ENCODE assay signal across 12 cellular contexts in genomic region chr18:58015045-58015444, GRCh38. TPM values are rescaled to one million over a fixed set of nuclear protein-coding genes. Genes with fewer than 3 reads are reported as not detected.
DNase-seq lines count a peak whose midpoint lies in the region; ATAC-seq and TF ChIP-seq lines count a peak whose summit lies in the region.
"Had no signal": no experiment of that assay in that cellular context is flagged by ENCODE, and none has a peak within 500 bp of the region (broad histone marks: within the 10 kb centered on the region; RNA-seq: fewer than 3 reads in every experiment).

No MANE protein-coding gene starts in this region.

- H3K27me3 ChIP-seq in mesendoderm (ENCODE audit: insufficient read depth, low read length, poor library complexity), result no peaks in the 10 kb centered on the region
- no peaks in the 10 kb centered on the region for H3K27me3 ChIP-seq in stomach
- H3K27me3 ChIP-seq in gastrocnemius medialis, result no peaks in the 10 kb centered on the region
- H3K27me3 ChIP-seq: cardiac muscle cell, ovary had no signal

- no peaks in the 10 kb centered on the region for H3K4me1 ChIP-seq in mesendoderm (ENCODE audit: control insufficient read depth, low read depth, low read length)
- H3K4me1 ChIP-seq in stomach, result peaks cover 7 to 24% (median 12%) of the 10 kb centered on the region in 4 donors
- H3K4me1 ChIP-seq in gastrocnemius medialis, result no peaks in the 10 kb centered on the region

- H4K5ac ChIP-seq in mesendoderm (ENCODE audit: low read length), result no peak overlapping the region

- TF ChIP-seq CTCF in GM10266 (IDR thresholded peaks at IDR 0.05; ENCODE audit: control insufficient read depth, insufficient read depth, low read depth, missing control alignments) (no peak), stomach (IDR thresholded peaks at IDR 0.05) (no peak), gastrocnemius medialis (IDR thresholded peaks at IDR 0.05 in 4 of 5, conservative IDR thresholded peaks at IDR 0.05 in 1 of 5) (no peak)

- intact Hi-C loops in stomach (cut with DNase I; ENCODE audit: low total_unique reads), result no loop called here
- intact Hi-C loops in gastrocnemius medialis (cut with DNase I; ENCODE audit: low total_unique reads), result no loop called here

- H3K4me2 ChIP-seq in mesendoderm (ENCODE audit: low read length), result no peak overlapping the region

- TF ChIP-seq POLR2A in stomach (IDR thresholded peaks at IDR 0.05) (no peak), gastrocnemius medialis (IDR thresholded peaks at IDR 0.05) (no peak)

- no peak overlapping the region for H2AK5ac ChIP-seq in mesendoderm (ENCODE audit: low read length)

- H3K27ac ChIP-seq in mesendoderm (ENCODE audit: low read depth, low read length), result no peak overlapping the region
- peak overlapping the region in 2 of 5 donors; percentile 65 to 71 for H3K27ac ChIP-seq in stomach
- H3K27ac ChIP-seq in gastrocnemius medialis, result no peak overlapping the region
- H3K27ac ChIP-seq: cardiac muscle cell, ovary had no signal

- ATAC-seq in GM19468 (IDR thresholded peaks at IDR 0.05; ENCODE audit: extremely low read depth, unreplicated experiment), result peak; percentile 90
- peak; percentile 100 for ATAC-seq in HG03066 (IDR thresholded peaks at IDR 0.05; ENCODE audit: low read depth, unreplicated experiment)
- ATAC-seq in gastrocnemius medialis, result no peak

- no peaks in the 10 kb centered on the region for H3K79me2 ChIP-seq in mesendoderm (ENCODE audit: control insufficient read depth, insufficient read depth, low read length)

- H2BK120ac ChIP-seq in mesendoderm (ENCODE audit: low read depth, low read length), result no peak overlapping the region

- H3K36me3 ChIP-seq in mesendoderm (ENCODE audit: control insufficient read depth, insufficient read depth, low read length) (no peaks in the 10 kb centered on the region), stomach (no peaks in the 10 kb centered on the region), gastrocnemius medialis (no peaks in the 10 kb centered on the region)
- H3K36me3 ChIP-seq: cardiac muscle cell, ovary had no signal

- no peak overlapping the region for H3K4me3 ChIP-seq in mesendoderm (ENCODE audit: low read length)
- no peak overlapping the region for H3K4me3 ChIP-seq in stomach
- H3K4me3 ChIP-seq in gastrocnemius medialis, result no peak overlapping the region
- H3K4me3 ChIP-seq: cardiac muscle cell, ovary had no signal

- H2BK5ac ChIP-seq in mesendoderm (ENCODE audit: low read length), result no peak overlapping the region

- no peak overlapping the region for H3K9ac ChIP-seq in mesendoderm (ENCODE audit: low read length)

- DNase-seq in GM10266 (ENCODE audit: extremely low spot score) (peak; percentile 40), RPMI8226 (peak; percentile 58), AML-193 (lab: John Stamatoyannopoulos, UW) (no peak), mesendoderm (no peak), stomach (no peak), gastrocnemius medialis (no peak)
- DNase-seq: CD4-positive, CD25-positive, alpha-beta regulatory T cell; OCI-M1; ovary had no signal

- H2BK15ac ChIP-seq in mesendoderm (replicated peaks; ENCODE audit: low read depth), result no peak overlapping the region

- no peaks in the 10 kb centered on the region for H3K79me1 ChIP-seq in mesendoderm (ENCODE audit: low read length)

- H3K18ac ChIP-seq in mesendoderm (ENCODE audit: low read length), result no peak overlapping the region

- H3K4ac ChIP-seq in mesendoderm (ENCODE audit: low read depth, low read length), result no peak overlapping the region

- no peak overlapping the region for H3K23ac ChIP-seq in mesendoderm (ENCODE audit: low read length)

- no peak overlapping the region for H4K8ac ChIP-seq in mesendoderm (ENCODE audit: low read depth, low read length)

- no peak overlapping the region for H3K56ac ChIP-seq in mesendoderm (ENCODE audit: low read length)

- in situ Hi-C loops in gastrocnemius medialis (cut with MboI; ENCODE audit: low sequenced_read_pairs in 4 of 4), result no loop called here

- no CpG with 5 or more reads among the region's 7 CpGs for WGBS in mesendoderm (ENCODE audit: extremely low coverage, insufficient coverage, low lambda C conversion rate)
- 75 to 85% (median 77%) methylated on average over 7 of the region's 7 CpGs for WGBS in stomach, 5 donors

- H3K9me3 ChIP-seq in stomach (no peaks in the 10 kb centered on the region), gastrocnemius medialis (no peaks in the 10 kb centered on the region)
- H3K9me3 ChIP-seq: ovary had no signal

- TF ChIP-seq EP300 in stomach (IDR thresholded peaks at IDR 0.05), result no peak

RNA-seq across cellular contexts. Expression of gene NEDD4L, which starts 29.0 kb away (rescaled TPM):
- polyA plus RNA-seq in mesendoderm (2013, experiment 1 of 2), result 76.3 TPM
- 81.0 TPM for polyA plus RNA-seq in mesendoderm (2013, experiment 2 of 2)
- total RNA-seq in stomach, result 100 to 1,000 TPM; 109 to 315 (median 197) TPM
- 10 to 100 TPM; 46.1 to 97.1 (median 50.9) TPM for polyA plus RNA-seq in stomach
- total RNA-seq in gastrocnemius medialis, result 10 to 100 TPM; 27.4 to 81.5 (median 51.5) TPM

Comparison
In these comparisons a context has a peak if more than half of its experiments do, and no peak if none do; other contexts are left out.
1. DNase-seq: peak in GM10266 (single experiment) and RPMI8226 (single experiment); none in AML-193 (0 of 2), mesendoderm (single experiment), stomach (single experiment) and gastrocnemius medialis (0 of 2).
2. ATAC-seq: peak in GM19468 (single experiment) and HG03066 (single experiment); none in gastrocnemius medialis (0 of 2).